In genomic region chr7:33825644-33826043, GRCh38 we compare ENCODE assay signal across 27 cellular contexts.
"Had no signal": no experiment of that assay in that cellular context is flagged by ENCODE, and none has a peak within 500 bp of the region (broad histone marks: within the 10 kb centered on the region; RNA-seq: fewer than 3 reads in every experiment).

No MANE protein-coding gene starts in this region.

- H3K36me3 ChIP-seq: brain microvascular endothelial cell, colonic mucosa, esophagus muscularis mucosa, gastroesophageal sphincter, heart right ventricle, WERI-Rb-1 had no signal

- ATAC-seq: activated CD4-positive, CD25-positive, alpha-beta regulatory T cell treated with anti-CD3 and anti-CD28 coated beads, Interleukin-2, amount 50 U/mL, for 24 hours; activated CD8-positive, alpha-beta T cell treated with anti-CD3 and anti-CD28 coated beads for 36 hours; activated T-cell treated with anti-CD3 and anti-CD28 coated beads, Interleukin-2, amount 50 U/mL, for 4 hours; activated T-helper 17 cell treated with anti-CD3 and anti-CD28 coated beads, Interleukin-2, amount 50 U/mL, for 72 hours; gastroesophageal sphincter; heart right ventricle; T-cell had no signal

- H3K4me1 ChIP-seq: colonic mucosa, heart right ventricle had no signal

- H3K9me3 ChIP-seq: colonic mucosa, esophagus muscularis mucosa, gastroesophageal sphincter, heart right ventricle had no signal

- H3K4me3 ChIP-seq: colonic mucosa, esophagus muscularis mucosa, gastroesophageal sphincter, heart right ventricle had no signal

- DNase-seq: activated B cell treated with CpG ODN at 0.5 μM for 24 hours; activated CD4-positive, alpha-beta T cell treated with anti-CD3 and anti-CD28 coated beads for 48 hours; activated CD4-positive, alpha-beta T cell treated with anti-CD3 and anti-CD28 coated beads, Interleukin-2, amount 50 U/mL, for 1 hour; activated CD4-positive, alpha-beta T cell treated with anti-CD3 and anti-CD28 coated beads, Interleukin-2, amount 50 U/mL, for 48 hours; activated CD8-positive, alpha-beta memory T cell treated with anti-CD3 and anti-CD28 coated beads for 24 hours; activated CD8-positive, alpha-beta T cell treated with anti-CD3 and anti-CD28 coated beads for 36 hours; activated effector memory CD4-positive, alpha-beta T cell treated with Interleukin-2 at 50 U/mL for 16 hours; activated gamma-delta T cell treated with Interleukin-2 at 50 U/mL for 16 hours; activated naive CD4-positive, alpha-beta T cell treated with anti-CD3 and anti-CD28 coated beads, Interleukin-2, amount 50 U/mL, for 16 hours; activated naive CD4-positive, alpha-beta T cell treated with Interleukin-2 at 50 U/mL for 16 hours; activated T-cell treated with anti-CD3 and anti-CD28 coated beads, Interleukin-2, amount 50 U/mL, for 4 hours; amniotic stem cell; anterior cingulate cortex; brain microvascular endothelial cell; central memory CD4-positive, alpha-beta T cell; cerebellar nuclear complex; colonic mucosa; effector CD8-positive, alpha-beta T cell; foreskin melanocyte; heart right ventricle; T-cell; T-helper 9 cell; WERI-Rb-1 had no signal

- H3K27ac ChIP-seq: brain microvascular endothelial cell, colonic mucosa, esophagus muscularis mucosa, gastroesophageal sphincter, heart right ventricle, WERI-Rb-1 had no signal

- H3K27me3 ChIP-seq: brain microvascular endothelial cell, colonic mucosa, esophagus muscularis mucosa, gastroesophageal sphincter, heart right ventricle had no signal
